Comparison of ENCODE assay signal across 11 cellular contexts in the genomic region with DNA sequence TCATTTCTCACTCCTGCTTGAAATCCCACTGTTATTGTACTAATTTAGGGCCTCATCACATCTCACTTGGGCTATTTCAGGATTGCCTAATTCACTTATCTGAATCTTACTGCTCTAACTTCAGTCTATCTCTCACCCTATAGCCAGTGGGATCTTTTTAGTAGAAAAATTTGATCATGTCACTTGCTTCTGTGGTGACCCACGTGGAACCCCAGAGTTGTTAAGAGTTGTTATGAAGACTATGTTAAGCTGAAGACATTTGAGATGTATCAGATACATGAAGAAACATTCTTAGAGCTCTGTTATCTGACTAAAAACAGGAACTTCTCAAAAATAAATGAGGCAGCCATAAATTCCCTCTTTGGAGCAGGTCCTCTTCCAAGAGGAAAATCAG.
A peak's percentile ranks its signal among the peaks of the same experiment; 100 is the strongest.
DNase-seq lines count a peak whose midpoint lies in the region; ATAC-seq and TF ChIP-seq lines count a peak whose summit lies in the region.
"Had no signal": no experiment of that assay in that cellular context is flagged by ENCODE, and none has a peak within 500 bp of the region (broad histone marks: within the 10 kb centered on the region; RNA-seq: fewer than 3 reads in every experiment).

No MANE protein-coding gene starts in this region.

- DNase-seq in NAMALWA (ENCODE audit: low spot score) (peak; percentile 6), DMS 273 treated with DMSO at 0.1 percent for 48 hours (lab: John Stamatoyannopoulos, UW) (no peak), Kasumi-1 (lab: John Stamatoyannopoulos, UW) (no peak), mammary epithelial cell (no peak)
- no peak for DNase-seq in activated CD8-positive, alpha-beta memory T cell treated with anti-CD3 and anti-CD28 coated beads, Interleukin-2, amount 50 U/mL, for 48 hours
- DNase-seq: activated CD4-positive, CD25-positive, alpha-beta regulatory T cell; CD4-positive, alpha-beta memory T cell had no signal

- WGBS in mammary epithelial cell (ENCODE audit: low coverage, missing lambda C conversion rate) = 0% methylated on average over 1 of the region's 1 CpG

- no peaks in the 10 kb centered on the region for H3K36me3 ChIP-seq in mammary epithelial cell (ENCODE audit: insufficient read depth, low read length)
- H3K36me3 ChIP-seq: breast epithelium had no signal

- no peaks in the 10 kb centered on the region for H4K20me1 ChIP-seq in mammary epithelial cell (ENCODE audit: insufficient read depth, low read length)

- no peak for TF ChIP-seq CTCF in mammary epithelial cell (conservative IDR thresholded peaks at IDR 0.05 in 1 of 2, IDR thresholded peaks at IDR 0.05 in 1 of 2; ENCODE audit: extremely low read depth in 1 of 2, insufficient read depth in 1 of 2, low read depth in 1 of 2, low read length in 2 of 2)

- BruUV-seq in mammary epithelial cell (replicated peaks; lab: Mats Ljungman, UMichigan) = no TSS peak

- intact Hi-C loops in mammary epithelial cell (cut with micrococcal nuclease) = no loop called here

- H3K4me1 ChIP-seq in mammary epithelial cell (ENCODE audit: insufficient read depth, low read length) = peaks cover 6% of the 10 kb centered on the region
- H3K4me1 ChIP-seq: breast epithelium had no signal

- no peaks in the 10 kb centered on the region for H3K79me2 ChIP-seq in mammary epithelial cell (ENCODE audit: insufficient read depth, low read length)

- H3K4me3 ChIP-seq in mammary epithelial cell (replicated peaks in 1 of 3; ENCODE audit: insufficient read depth in 1 of 3, low read depth in 2 of 3, low read length in 3 of 3) = no peak overlapping the region
- H3K4me3 ChIP-seq: breast epithelium had no signal

- H3K27me3 ChIP-seq in mammary epithelial cell (ENCODE audit: insufficient read depth, low read length) = no peaks in the 10 kb centered on the region
- H3K27me3 ChIP-seq: breast epithelium had no signal

- no peak overlapping the region for H2AFZ ChIP-seq in mammary epithelial cell (ENCODE audit: low read depth, low read length)

- H3K9me3 ChIP-seq in mammary epithelial cell (replicated peaks; ENCODE audit: insufficient read depth, low read length) = no peaks in the 10 kb centered on the region
- H3K9me3 ChIP-seq: breast epithelium had no signal

- dilution Hi-C loops in mammary epithelial cell (cut with HindIII; ENCODE audit: low sequenced_read_pairs) = no loop called here

- ATAC-seq in GM18858 (IDR thresholded peaks at IDR 0.05; ENCODE audit: unreplicated experiment) (peak; percentile 16), GM21528 (IDR thresholded peaks at IDR 0.05; ENCODE audit: low FRiP score, unreplicated experiment) (peak; percentile 37), HG03066 (IDR thresholded peaks at IDR 0.05; ENCODE audit: low read depth, unreplicated experiment) (peak; percentile 23)

- no peak overlapping the region for H3K9ac ChIP-seq in mammary epithelial cell (ENCODE audit: insufficient read depth, low read length)

- no peak overlapping the region for H3K27ac ChIP-seq in mammary epithelial cell (ENCODE audit: insufficient read depth, low read depth, low read length)
- H3K27ac ChIP-seq: breast epithelium had no signal

- no peak overlapping the region for H3K4me2 ChIP-seq in mammary epithelial cell (ENCODE audit: insufficient read depth, low read depth, low read length)

- CTCF ChIA-PET in mammary epithelial cell (lab: Charles Lee; ENCODE audit: low non-redundant PET) = no interaction called here

- in situ Hi-C loops in mammary epithelial cell (cut with MboI; ENCODE audit: low sequenced_read_pairs in 2 of 2) = no loop called here
